29 cellular contexts compared by ENCODE assay signal in genomic region chr16:30145692-30146091, GRCh38.
"Had no signal": no experiment of that assay in that cellular context is flagged by ENCODE, and none has a peak within 500 bp of the region (broad histone marks: within the 10 kb centered on the region; RNA-seq: fewer than 3 reads in every experiment).

No MANE protein-coding gene starts in this region.

- H3K36me3 ChIP-seq: brain microvascular endothelial cell, SJCRH30 had no signal

- H3K27ac ChIP-seq: brain microvascular endothelial cell, KMS-11, SJCRH30, SK-N-MC had no signal

- DNase-seq: activated CD4-positive, alpha-beta T cell treated with anti-CD3 and anti-CD28 coated beads for 36 hours; activated CD4-positive, alpha-beta T cell treated with anti-CD3 and anti-CD28 coated beads, Interleukin-2, amount 10 ng/mL, durations not matched to agents 7 days and 5 days; activated CD4-positive, alpha-beta T cell treated with anti-CD3 and anti-CD28 coated beads, Interleukin-2, amount 50 U/mL, for 48 hours; activated CD8-positive, alpha-beta T cell treated with anti-CD3 and anti-CD28 coated beads, Interleukin-2, amount 10 ng/mL, durations not matched to agents 7 days and 5 days; activated gamma-delta T cell; activated naive CD4-positive, alpha-beta T cell treated with Interleukin-2 at 50 U/mL for 16 hours; activated naive CD8-positive, alpha-beta T cell treated with anti-CD3 and anti-CD28 coated beads, Interleukin-2, amount 50 U/mL, for 24 hours; activated T-cell treated with anti-CD3 and anti-CD28 coated beads, Interleukin-2, amount 50 U/mL, for 24 hours; brain microvascular endothelial cell; central memory CD4-positive, alpha-beta T cell; MM.1S; MV-4-11; NCI-H1092 treated with DMSO at 0.1 percent for 48 hours; NCI-H1417; NCI-H146; NCI-H187; NCI-H2029 treated with DMSO at 0.1 percent for 48 hours; NCI-H2107; NCI-H345; NCI-H526 treated with DMSO at 0.1 percent for 48 hours; NCI-H774; SHP77; SJCRH30; T1000 had no signal

- H3K4me1 ChIP-seq: SJCRH30 had no signal

- H3K4me2 ChIP-seq: KMS-11 had no signal

- ATAC-seq: activated CD4-positive, alpha-beta T cell treated with anti-CD3 and anti-CD28 coated beads for 36 hours; activated CD4-positive, CD25-positive, alpha-beta regulatory T cell treated with anti-CD3 and anti-CD28 coated beads, Interleukin-2, amount 50 U/mL, for 24 hours; activated CD8-positive, alpha-beta T cell treated with anti-CD3 and anti-CD28 coated beads, Interleukin-2, amount 10 ng/mL, durations not matched to agents 7 days and 5 days; activated naive CD8-positive, alpha-beta T cell treated with anti-CD3 and anti-CD28 coated beads, Interleukin-2, amount 50 U/mL, for 24 hours; Panc1; WTC11 had no signal

- H3K9ac ChIP-seq: KMS-11 had no signal

- H3K27me3 ChIP-seq: brain microvascular endothelial cell, SJCRH30 had no signal

- H3K4me3 ChIP-seq: SJCRH30, SK-N-MC had no signal
